7 cellular contexts compared by ENCODE assay signal in the genomic region with DNA sequence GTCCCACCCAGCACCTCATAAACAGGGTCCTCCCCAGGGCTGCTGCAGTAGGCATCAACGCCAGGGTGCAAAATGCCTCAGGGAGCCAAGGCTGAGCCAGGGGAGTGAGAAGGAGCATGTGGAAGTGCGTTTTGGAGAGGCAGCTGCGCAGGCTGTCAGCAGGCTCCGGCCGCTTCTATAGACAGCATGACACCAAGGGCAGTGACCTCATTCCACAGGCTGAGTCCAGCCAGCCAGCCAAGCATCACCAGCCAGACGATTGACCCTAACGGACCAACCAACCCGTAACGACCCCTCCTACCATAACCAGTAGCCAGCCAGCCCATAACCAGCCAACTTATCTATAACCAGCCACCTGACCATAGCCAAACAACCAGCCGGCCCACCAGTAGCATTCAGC. TPM values are rescaled to one million over a fixed set of nuclear protein-coding genes. Genes with fewer than 3 reads are reported as not detected.
"Had no signal": no experiment of that assay in that cellular context is flagged by ENCODE, and none has a peak within 500 bp of the region (broad histone marks: within the 10 kb centered on the region; RNA-seq: fewer than 3 reads in every experiment).

No MANE protein-coding gene starts in this region.

RNA-seq across cellular contexts. Expression of a gene that starts 1.1 kb away (rescaled TPM):
- total RNA-seq: GM23248, GM23338, H1, H4, H7, H9, HFFc6 had no signal
- polyA plus RNA-seq: GM23248, GM23338, H1 had no signal
